ENCODE assay signal across 8 cellular contexts in genomic region chr11:8807544-8808225, GRCh38.
DNase-seq lines count a peak whose midpoint lies in the region; ATAC-seq, FAIRE-seq and TF ChIP-seq lines count a peak whose summit lies in the region.

No MANE protein-coding gene starts in this region.

- H3K4me2 ChIP-seq in astrocyte (ENCODE audit: low read length), result peak overlapping the region; percentile 93

- peak in 3 of 4 donors; percentile 44 to 68 (median 51) for ATAC-seq in heart left ventricle

- TF ChIP-seq CTCF in C4-2B (conservative IDR thresholded peaks at IDR 0.05), result no peak
- no peak for TF ChIP-seq CTCF in astrocyte (IDR thresholded peaks at IDR 0.05; ENCODE audit: insufficient read depth, low read depth, low read length)
- TF ChIP-seq CTCF in heart left ventricle (IDR thresholded peaks at IDR 0.05), result no peak
- no peak for TF ChIP-seq CTCF in retinal pigment epithelial cell (conservative IDR thresholded peaks at IDR 0.05; ENCODE audit: low read depth, low read length)

- peak overlapping the region; percentile 90 for H3K4me3 Mint-ChIP-seq in astrocyte (ENCODE audit: unreplicated experiment)
- H3K4me3 Mint-ChIP-seq in CD8-positive, alpha-beta memory T cell, result no peak overlapping the region

- H3K4me1 Mint-ChIP-seq in astrocyte (ENCODE audit: low read depth, unreplicated experiment), result peaks cover 55% of the 10 kb centered on the region
- peaks cover 4 to 9% (median 9%) of the 10 kb centered on the region in 3 donors for H3K4me1 Mint-ChIP-seq in CD8-positive, alpha-beta memory T cell

- H3K79me2 ChIP-seq in astrocyte (ENCODE audit: insufficient read depth, low read length), result peaks cover 73% of the 10 kb centered on the region

- POLR2A ChIA-PET in CD8-positive, alpha-beta memory T cell (lab: Charles Lee), result no interaction called here

- H4K20me1 ChIP-seq in astrocyte (ENCODE audit: insufficient read depth, low read length), result peaks cover 36% of the 10 kb centered on the region

- 56 to 67% (median 58%) methylated on average over 10 of the region's 10 CpGs for WGBS in heart left ventricle, 4 donors

- CTCF ChIA-PET in CD8-positive, alpha-beta memory T cell (lab: Charles Lee), result interaction anchor here (1.3 kb wide), 1 partner anchor 11 kb away, joined by 3 read pairs; no protein-coding TSS in a partner anchor

- peak overlapping the region; percentile 90 for H3K9ac ChIP-seq in astrocyte (ENCODE audit: low read length)

- no peaks in the 10 kb centered on the region for H3K9me3 Mint-ChIP-seq in astrocyte (ENCODE audit: unreplicated experiment)
- no peaks in the 10 kb centered on the region for H3K9me3 Mint-ChIP-seq in CD8-positive, alpha-beta memory T cell

- H3K27ac Mint-ChIP-seq in astrocyte (ENCODE audit: unreplicated experiment), result peak overlapping the region; percentile 94
- H3K27ac Mint-ChIP-seq in CD8-positive, alpha-beta memory T cell, result no peak overlapping the region

- intact Hi-C loops in heart left ventricle (cut with DNase I), result loop anchor here in 4 of 10 donors (2.0 to 10.0 kb wide), 6 partner anchors 35 to 213 kb away; partner anchors contain the start of genes AKIP1 (in 1 of the 4) and STK33 (in 1 of the 4)

- no peaks in the 10 kb centered on the region for H3K9me3 ChIP-seq in astrocyte (ENCODE audit: insufficient read depth, low read depth, low read length)
- no peaks in the 10 kb centered on the region for H3K9me3 ChIP-seq in heart left ventricle
- no peaks in the 10 kb centered on the region for H3K9me3 ChIP-seq in CD8-positive, alpha-beta memory T cell (ENCODE audit: low read length)

- H2AFZ ChIP-seq in astrocyte (ENCODE audit: low read depth, low read length), result no peak overlapping the region

- H3K36me3 Mint-ChIP-seq in astrocyte (ENCODE audit: low read depth, unreplicated experiment), result peaks cover 14% of the 10 kb centered on the region
- H3K36me3 Mint-ChIP-seq in CD8-positive, alpha-beta memory T cell, result no peaks in the 10 kb centered on the region

- H3K27ac ChIP-seq in C4-2B (0 out of 2 replicates have a peak overlapping the region, but pooled peaks have one; percentile 4), astrocyte (ENCODE audit: low read depth, low read length) (peak overlapping the region; percentile 86), heart left ventricle (peak overlapping the region; percentile 62 to 93 (median 88))
- H3K27ac ChIP-seq in CD8-positive, alpha-beta memory T cell (ENCODE audit: low read depth, low read length), result no peak overlapping the region

- H3K27me3 ChIP-seq in astrocyte (ENCODE audit: insufficient read depth, low read length) (no peaks in the 10 kb centered on the region), heart left ventricle (no peaks in the 10 kb centered on the region)
- H3K27me3 ChIP-seq in CD8-positive, alpha-beta memory T cell (ENCODE audit: insufficient read depth, low read length, poor library complexity, severe bottlenecking), result peaks cover 5% of the 10 kb centered on the region

- H3K4me1 ChIP-seq in astrocyte (ENCODE audit: insufficient read depth, low read length) (peaks cover 47% of the 10 kb centered on the region), heart left ventricle (peaks cover 2 to 84% (median 62%) of the 10 kb centered on the region in 12 donors)
- H3K4me1 ChIP-seq in CD8-positive, alpha-beta memory T cell (ENCODE audit: insufficient read depth, low read length), result no peaks in the 10 kb centered on the region

- peaks cover 3% of the 10 kb centered on the region for H3K36me3 ChIP-seq in astrocyte (ENCODE audit: insufficient read depth, low read length)
- H3K36me3 ChIP-seq in heart left ventricle, result peaks cover 0 to 5% (median 0%) of the 10 kb centered on the region in 9 donors
- H3K36me3 ChIP-seq in CD8-positive, alpha-beta memory T cell (ENCODE audit: insufficient read depth, low read length), result no peaks in the 10 kb centered on the region

- DNase-seq in astrocyte (ENCODE audit: low read depth), result peak; percentile 96
- DNase-seq in heart left ventricle, result peak in 4 of 5 donors; percentile 44 to 76 (median 54)
- peak; percentile 77 for DNase-seq in retinal pigment epithelial cell (ENCODE audit: low read depth)
- no peak for DNase-seq in activated effector memory CD4-positive, alpha-beta T cell treated with anti-CD3 and anti-CD28 coated beads, Interleukin-2, amount 50 U/mL, for 16 hours
- no peak for DNase-seq in LoVo (ENCODE audit: low spot score)
- DNase-seq in CD8-positive, alpha-beta memory T cell, result no peak
- no peak for DNase-seq in activated CD4-positive, alpha-beta T cell treated with anti-CD3 and anti-CD28 coated beads, Interleukin-2, amount 50 U/mL, for 48 hours

- FAIRE-seq in astrocyte (lab: Jason Lieb, UNC), result peak; percentile 73

- no peak for TF ChIP-seq POLR2A in heart left ventricle (IDR thresholded peaks at IDR 0.05)

- peak overlapping the region; percentile 73 for H3K4me3 ChIP-seq in astrocyte (ENCODE audit: insufficient read depth, low read depth, low read length)
- peak overlapping the region in 10 of 12 donors; percentile 17 to 81 (median 64) for H3K4me3 ChIP-seq in heart left ventricle
- H3K4me3 ChIP-seq in retinal pigment epithelial cell (ENCODE audit: low read length), result peak overlapping the region; percentile 82
- no peak overlapping the region for H3K4me3 ChIP-seq in CD8-positive, alpha-beta memory T cell (ENCODE audit: low read length)

- H3K27me3 Mint-ChIP-seq in astrocyte (ENCODE audit: low read depth, unreplicated experiment), result no peaks in the 10 kb centered on the region
- H3K27me3 Mint-ChIP-seq in CD8-positive, alpha-beta memory T cell, result peaks cover 10 to 28% of the 10 kb centered on the region in 2 donors

Comparison
In these comparisons a context has a peak if more than half of its experiments do, and no peak if none do; other contexts are left out.
1. DNase-seq: peak in astrocyte (single experiment), heart left ventricle (4 of 5) and retinal pigment epithelial cell (single experiment); none in activated effector memory CD4-positive, alpha-beta T cell treated with anti-CD3 and anti-CD28 coated beads, Interleukin-2, amount 50 U/mL, for 16 hours (single experiment), LoVo (single experiment), CD8-positive, alpha-beta memory T cell (0 of 5) and activated CD4-positive, alpha-beta T cell treated with anti-CD3 and anti-CD28 coated beads, Interleukin-2, amount 50 U/mL, for 48 hours (0 of 2).